8 cellular contexts compared by ENCODE assay signal in genomic region chr1:21295059-21295401, GRCh38. TPM values are rescaled to one million over a fixed set of nuclear protein-coding genes. Genes with fewer than 3 reads are reported as not detected.
DNase-seq lines count a peak whose midpoint lies in the region; ATAC-seq and TF ChIP-seq lines count a peak whose summit lies in the region.

No MANE protein-coding gene starts in this region.

- no peaks in the 10 kb centered on the region for H3K9me3 Mint-ChIP-seq in activated CD4-positive, alpha-beta T cell treated with anti-CD3 and anti-CD28 coated beads, Interleukin-2, amount 10 ng/mL, durations not matched to agents 24 days and 14 days
- H3K9me3 Mint-ChIP-seq in immature natural killer cell = no peaks in the 10 kb centered on the region

- H3K36me3 ChIP-seq in suprapubic skin (no peaks in the 10 kb centered on the region), BE2C (no peaks in the 10 kb centered on the region)

- H3K27ac Mint-ChIP-seq in activated CD4-positive, alpha-beta T cell treated with anti-CD3 and anti-CD28 coated beads, Interleukin-2, amount 10 ng/mL, durations not matched to agents 24 days and 14 days = peak overlapping the region; percentile 98
- peak overlapping the region; percentile 89 to 95 (median 92) for H3K27ac Mint-ChIP-seq in immature natural killer cell

- DNase-seq in activated T-cell treated with anti-CD3 and anti-CD28 coated beads for 24 hours (ENCODE audit: low read depth) = peak; percentile 44
- DNase-seq in activated T-cell treated with anti-CD3 and anti-CD28 coated beads for 4 hours = no peak
- DNase-seq in activated CD4-positive, alpha-beta T cell treated with anti-CD3 and anti-CD28 coated beads, Interleukin-2, amount 10 ng/mL, durations not matched to agents 24 days and 14 days = peak; percentile 78
- no peak for DNase-seq in immature natural killer cell
- no peak for DNase-seq in suprapubic skin (ENCODE audit: low spot score in 2 of 2)
- no peak for DNase-seq in BE2C

- peaks cover 79% of the 10 kb centered on the region for H3K4me1 Mint-ChIP-seq in activated CD4-positive, alpha-beta T cell treated with anti-CD3 and anti-CD28 coated beads, Interleukin-2, amount 10 ng/mL, durations not matched to agents 24 days and 14 days
- peaks cover 53 to 61% of the 10 kb centered on the region in 2 donors for H3K4me1 Mint-ChIP-seq in immature natural killer cell

- no peaks in the 10 kb centered on the region for H3K9me3 ChIP-seq in suprapubic skin
- no peaks in the 10 kb centered on the region for H3K9me3 ChIP-seq in BE2C

- intact Hi-C loops in activated CD4-positive, alpha-beta T cell treated with anti-CD3 and anti-CD28 coated beads, Interleukin-2, amount 10 ng/mL, durations not matched to agents 24 days and 14 days (cut with micrococcal nuclease) = loop anchor here (2.0 to 10.0 kb wide), 4 partner anchors 40 to 730 kb away; partner anchors contain the start of genes SH2D5 and USP48

- no peak for ATAC-seq in GM18909 (IDR thresholded peaks at IDR 0.05; ENCODE audit: poor library complexity, unreplicated experiment)
- no peak for ATAC-seq in HG02981 (IDR thresholded peaks at IDR 0.05; ENCODE audit: unreplicated experiment)

- no peak for TF ChIP-seq CTCF in suprapubic skin (IDR thresholded peaks at IDR 0.05)
- TF ChIP-seq CTCF in BE2C (IDR thresholded peaks at IDR 0.05; ENCODE audit: low read depth, low read length) = no peak

- H3K4me3 ChIP-seq in suprapubic skin (no peak overlapping the region), BE2C (ENCODE audit: low read depth, low read length) (no peak overlapping the region)

- peak overlapping the region; percentile 88 for H3K4me3 Mint-ChIP-seq in activated CD4-positive, alpha-beta T cell treated with anti-CD3 and anti-CD28 coated beads, Interleukin-2, amount 10 ng/mL, durations not matched to agents 24 days and 14 days
- H3K4me3 Mint-ChIP-seq in immature natural killer cell = peak overlapping the region; percentile 59 to 83 (median 71)

- no peaks in the 10 kb centered on the region for H3K27me3 Mint-ChIP-seq in activated CD4-positive, alpha-beta T cell treated with anti-CD3 and anti-CD28 coated beads, Interleukin-2, amount 10 ng/mL, durations not matched to agents 24 days and 14 days
- H3K27me3 Mint-ChIP-seq in immature natural killer cell (ENCODE audit: low read depth in 3 of 3) = peaks cover 2 to 11% (median 3%) of the 10 kb centered on the region in 3 donors

- no peaks in the 10 kb centered on the region for H3K27me3 ChIP-seq in suprapubic skin
- H3K27me3 ChIP-seq in BE2C = no peaks in the 10 kb centered on the region

- WGBS in suprapubic skin = 85% methylated on average over 1 of the region's 1 CpG

- H3K4me1 ChIP-seq in suprapubic skin (peaks cover 66% of the 10 kb centered on the region), BE2C (no peaks in the 10 kb centered on the region)

- peak overlapping the region; percentile 47 for H3K27ac ChIP-seq in suprapubic skin

- H3K36me3 Mint-ChIP-seq in activated CD4-positive, alpha-beta T cell treated with anti-CD3 and anti-CD28 coated beads, Interleukin-2, amount 10 ng/mL, durations not matched to agents 24 days and 14 days (ENCODE audit: low read depth) = peaks cover 18% of the 10 kb centered on the region
- H3K36me3 Mint-ChIP-seq in immature natural killer cell = peaks cover 0 to 7% (median 3%) of the 10 kb centered on the region in 3 donors

- no peak for TF ChIP-seq POLR2A in suprapubic skin (IDR thresholded peaks at IDR 0.05)

- TF ChIP-seq EP300 in suprapubic skin (IDR thresholded peaks at IDR 0.05) = no peak

RNA-seq across cellular contexts. Expression of gene ECE1, which starts 4.8 kb away (rescaled TPM):
- 133 and 134 TPM in 2 replicates for total RNA-seq in activated CD4-positive, alpha-beta T cell treated with anti-CD3 and anti-CD28 coated beads, Interleukin-2, amount 10 ng/mL, durations not matched to agents 24 days and 14 days
- 10 to 100 TPM in 1 of 3 donors, 1 to 10 TPM in 2; 3.3 to 24.7 (median 4.3) TPM for polyA plus RNA-seq in immature natural killer cell
- 10 to 100 TPM; 40.8 to 64.2 (median 55.3) TPM for total RNA-seq in suprapubic skin
- 52.5 TPM for polyA plus RNA-seq in BE2C (2012; ENCODE audit: insufficient read depth, insufficient read length, low read depth)

Comparison
In these comparisons a context has a peak if more than half of its experiments do, and no peak if none do; other contexts are left out.
1. DNase-seq: peak in activated T-cell treated with anti-CD3 and anti-CD28 coated beads for 24 hours (single experiment) and activated CD4-positive, alpha-beta T cell treated with anti-CD3 and anti-CD28 coated beads, Interleukin-2, amount 10 ng/mL, durations not matched to agents 24 days and 14 days (single experiment); none in activated T-cell treated with anti-CD3 and anti-CD28 coated beads for 4 hours (single experiment), immature natural killer cell (0 of 3), suprapubic skin (0 of 2) and BE2C (single experiment).